ENCODE assay signal across 1 cellular context in the genomic region with DNA sequence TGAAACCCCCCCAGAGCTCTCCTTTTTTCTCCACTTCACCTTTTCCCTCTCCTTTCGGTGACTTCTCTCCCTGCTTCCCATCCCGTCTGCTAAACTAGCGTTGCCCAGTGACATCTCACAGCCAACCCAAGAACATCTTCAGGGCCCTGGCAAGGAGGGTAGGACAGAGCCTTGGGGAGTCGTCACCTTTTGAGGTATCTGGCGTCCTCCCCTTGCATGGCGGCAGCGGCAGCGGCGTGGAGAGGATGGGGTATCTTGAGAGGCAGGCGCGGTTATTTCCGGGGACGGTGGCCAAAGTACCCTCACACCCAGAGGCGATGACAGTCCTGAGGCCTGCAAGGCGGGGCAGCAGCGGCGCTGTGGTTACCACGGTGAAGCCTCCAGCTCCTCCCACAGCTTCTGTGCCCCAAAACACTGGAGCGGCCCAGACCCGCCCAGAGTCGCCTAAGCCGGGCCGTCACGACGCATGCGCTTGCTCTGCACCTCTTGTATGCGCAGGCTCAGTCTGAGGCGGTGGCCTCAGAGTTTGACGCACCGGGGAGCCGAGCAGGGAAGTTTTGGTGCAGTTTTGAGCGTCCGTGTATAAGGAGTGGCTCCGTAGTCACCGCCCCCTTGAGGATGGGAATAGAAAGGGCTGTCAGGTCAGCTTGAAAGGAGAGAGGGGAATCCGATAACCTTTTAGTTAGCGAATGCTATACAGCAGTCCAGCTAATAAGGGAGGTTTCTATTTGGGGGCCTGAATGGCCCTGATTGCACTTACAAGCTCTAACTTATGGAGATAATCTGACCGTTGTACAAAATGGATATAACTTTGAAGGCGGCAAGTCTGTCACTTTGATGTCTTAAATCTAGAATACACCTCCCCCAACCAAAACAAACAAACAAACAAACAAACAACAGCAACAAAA.
TF ChIP-seq lines count a peak whose summit lies in the region.

A gene (minus strand): TSS at position 446 of the 908 bp plus-strand sequence. CDS start 228 bp downstream, at position 218.

TF ChIP-seq in HepG2, 621 proteins besides CTCF, POLR2A, EP300 and RAD21 (continued from another document and continues in another):
- TF ChIP-seq, protein P1, sequence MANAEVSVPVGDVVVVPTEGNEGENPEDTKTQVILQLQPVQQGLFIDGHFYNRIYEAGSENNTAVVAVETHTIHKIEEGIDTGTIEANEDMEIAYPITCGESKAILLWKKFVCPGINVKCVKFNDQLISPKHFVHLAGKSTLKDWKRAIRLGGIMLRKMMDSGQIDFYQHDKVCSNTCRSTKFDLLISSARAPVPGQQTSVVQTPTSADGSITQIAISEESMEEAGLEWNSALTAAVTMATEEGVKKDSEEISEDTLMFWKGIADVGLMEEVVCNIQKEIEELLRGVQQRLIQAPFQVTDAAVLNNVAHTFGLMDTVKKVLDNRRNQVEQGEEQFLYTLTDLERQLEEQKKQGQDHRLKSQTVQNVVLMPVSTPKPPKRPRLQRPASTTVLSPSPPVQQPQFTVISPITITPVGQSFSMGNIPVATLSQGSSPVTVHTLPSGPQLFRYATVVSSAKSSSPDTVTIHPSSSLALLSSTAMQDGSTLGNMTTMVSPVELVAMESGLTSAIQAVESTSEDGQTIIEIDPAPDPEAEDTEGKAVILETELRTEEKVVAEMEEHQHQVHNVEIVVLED (CRISPR knock-in tag; IDR thresholded peaks at IDR 0.05; ENCODE audit: borderline replicate concordance) = peak; percentile 57; the same call in 1 of the 2 replicates
- peak; percentile 45 for TF ChIP-seq TEAD3 (CRISPR knock-in tag; optimal IDR thresholded peaks at IDR 0.05; ENCODE audit: borderline replicate concordance)
- TF ChIP-seq KMT2B (CRISPR knock-in tag; IDR thresholded peaks at IDR 0.05) = peak; percentile 85
- TF ChIP-seq SIN3A (IDR thresholded peaks at IDR 0.05; ENCODE audit: borderline replicate concordance, low read depth, low read length) = peak; percentile 88; the same call in 1 of the 2 replicates
- no peak; the same call in 1 of the 2 replicates for TF ChIP-seq ZFP90 (CRISPR knock-in tag; IDR thresholded peaks at IDR 0.05; ENCODE audit: borderline replicate concordance)
- TF ChIP-seq ZNF550 (CRISPR knock-in tag; IDR thresholded peaks at IDR 0.05; ENCODE audit: borderline replicate concordance) = 0 out of 2 replicates have a peak, but pooled peaks have one; percentile 62
- TF ChIP-seq, protein P2, sequence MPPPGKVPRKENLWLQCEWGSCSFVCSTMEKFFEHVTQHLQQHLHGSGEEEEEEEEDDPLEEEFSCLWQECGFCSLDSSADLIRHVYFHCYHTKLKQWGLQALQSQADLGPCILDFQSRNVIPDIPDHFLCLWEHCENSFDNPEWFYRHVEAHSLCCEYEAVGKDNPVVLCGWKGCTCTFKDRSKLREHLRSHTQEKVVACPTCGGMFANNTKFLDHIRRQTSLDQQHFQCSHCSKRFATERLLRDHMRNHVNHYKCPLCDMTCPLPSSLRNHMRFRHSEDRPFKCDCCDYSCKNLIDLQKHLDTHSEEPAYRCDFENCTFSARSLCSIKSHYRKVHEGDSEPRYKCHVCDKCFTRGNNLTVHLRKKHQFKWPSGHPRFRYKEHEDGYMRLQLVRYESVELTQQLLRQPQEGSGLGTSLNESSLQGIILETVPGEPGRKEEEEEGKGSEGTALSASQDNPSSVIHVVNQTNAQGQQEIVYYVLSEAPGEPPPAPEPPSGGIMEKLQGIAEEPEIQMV (CRISPR knock-in tag; IDR thresholded peaks at IDR 0.05; ENCODE audit: low read depth) = peak; percentile 97
- TF ChIP-seq SP4 (CRISPR knock-in tag; IDR thresholded peaks at IDR 0.05) = 0 out of 2 replicates have a peak, but pooled peaks have one; percentile 33
- TF ChIP-seq POGZ (CRISPR knock-in tag; IDR thresholded peaks at IDR 0.05) = peak; percentile 93
- no peak for TF ChIP-seq ATM (IDR thresholded peaks at IDR 0.05; ENCODE audit: borderline replicate concordance)
- TF ChIP-seq TOPORS (CRISPR knock-in tag; IDR thresholded peaks at IDR 0.05) = no peak
- no peak for TF ChIP-seq ZNF878 (CRISPR knock-in tag; IDR thresholded peaks at IDR 0.05)
- TF ChIP-seq THAP11 (CRISPR knock-in tag; IDR thresholded peaks at IDR 0.05) = peak; percentile 86
- TF ChIP-seq, protein P3, sequence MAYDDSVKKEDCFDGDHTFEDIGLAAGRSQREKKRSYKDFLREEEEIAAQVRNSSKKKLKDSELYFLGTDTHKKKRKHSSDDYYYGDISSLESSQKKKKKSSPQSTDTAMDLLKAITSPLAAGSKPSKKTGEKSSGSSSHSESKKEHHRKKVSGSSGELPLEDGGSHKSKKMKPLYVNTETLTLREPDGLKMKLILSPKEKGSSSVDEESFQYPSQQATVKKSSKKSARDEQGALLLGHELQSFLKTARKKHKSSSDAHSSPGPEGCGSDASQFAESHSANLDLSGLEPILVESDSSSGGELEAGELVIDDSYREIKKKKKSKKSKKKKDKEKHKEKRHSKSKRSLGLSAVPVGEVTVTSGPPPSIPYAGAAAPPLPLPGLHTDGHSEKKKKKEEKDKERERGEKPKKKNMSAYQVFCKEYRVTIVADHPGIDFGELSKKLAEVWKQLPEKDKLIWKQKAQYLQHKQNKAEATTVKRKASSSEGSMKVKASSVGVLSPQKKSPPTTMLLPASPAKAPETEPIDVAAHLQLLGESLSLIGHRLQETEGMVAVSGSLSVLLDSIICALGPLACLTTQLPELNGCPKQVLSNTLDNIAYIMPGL (CRISPR knock-in tag; IDR thresholded peaks at IDR 0.05; ENCODE audit: borderline replicate concordance in 1 of 2, low read depth in 1 of 2) = peak; percentile 69 to 73; a peak in 2 of 4 replicates
- TF ChIP-seq KLF9 (CRISPR knock-in tag; IDR thresholded peaks at IDR 0.05; ENCODE audit: low read depth) = 0 out of 2 replicates have a peak, but pooled peaks have one; percentile 33
- TF ChIP-seq ZNF382 (CRISPR knock-in tag; IDR thresholded peaks at IDR 0.05; ENCODE audit: borderline replicate concordance) = no peak
- TF ChIP-seq, protein P4, sequence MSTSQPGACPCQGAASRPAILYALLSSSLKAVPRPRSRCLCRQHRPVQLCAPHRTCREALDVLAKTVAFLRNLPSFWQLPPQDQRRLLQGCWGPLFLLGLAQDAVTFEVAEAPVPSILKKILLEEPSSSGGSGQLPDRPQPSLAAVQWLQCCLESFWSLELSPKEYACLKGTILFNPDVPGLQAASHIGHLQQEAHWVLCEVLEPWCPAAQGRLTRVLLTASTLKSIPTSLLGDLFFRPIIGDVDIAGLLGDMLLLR (CRISPR knock-in tag; IDR thresholded peaks at IDR 0.05) = peak; percentile 34; the same call in 1 of the 2 replicates
- TF ChIP-seq, protein P5, sequence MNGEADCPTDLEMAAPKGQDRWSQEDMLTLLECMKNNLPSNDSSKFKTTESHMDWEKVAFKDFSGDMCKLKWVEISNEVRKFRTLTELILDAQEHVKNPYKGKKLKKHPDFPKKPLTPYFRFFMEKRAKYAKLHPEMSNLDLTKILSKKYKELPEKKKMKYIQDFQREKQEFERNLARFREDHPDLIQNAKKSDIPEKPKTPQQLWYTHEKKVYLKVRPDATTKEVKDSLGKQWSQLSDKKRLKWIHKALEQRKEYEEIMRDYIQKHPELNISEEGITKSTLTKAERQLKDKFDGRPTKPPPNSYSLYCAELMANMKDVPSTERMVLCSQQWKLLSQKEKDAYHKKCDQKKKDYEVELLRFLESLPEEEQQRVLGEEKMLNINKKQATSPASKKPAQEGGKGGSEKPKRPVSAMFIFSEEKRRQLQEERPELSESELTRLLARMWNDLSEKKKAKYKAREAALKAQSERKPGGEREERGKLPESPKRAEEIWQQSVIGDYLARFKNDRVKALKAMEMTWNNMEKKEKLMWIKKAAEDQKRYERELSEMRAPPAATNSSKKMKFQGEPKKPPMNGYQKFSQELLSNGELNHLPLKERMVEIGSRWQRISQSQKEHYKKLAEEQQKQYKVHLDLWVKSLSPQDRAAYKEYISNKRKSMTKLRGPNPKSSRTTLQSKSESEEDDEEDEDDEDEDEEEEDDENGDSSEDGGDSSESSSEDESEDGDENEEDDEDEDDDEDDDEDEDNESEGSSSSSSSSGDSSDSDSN (CRISPR knock-in tag; IDR thresholded peaks at IDR 0.05) = peak; percentile 82
- TF ChIP-seq, protein P6, sequence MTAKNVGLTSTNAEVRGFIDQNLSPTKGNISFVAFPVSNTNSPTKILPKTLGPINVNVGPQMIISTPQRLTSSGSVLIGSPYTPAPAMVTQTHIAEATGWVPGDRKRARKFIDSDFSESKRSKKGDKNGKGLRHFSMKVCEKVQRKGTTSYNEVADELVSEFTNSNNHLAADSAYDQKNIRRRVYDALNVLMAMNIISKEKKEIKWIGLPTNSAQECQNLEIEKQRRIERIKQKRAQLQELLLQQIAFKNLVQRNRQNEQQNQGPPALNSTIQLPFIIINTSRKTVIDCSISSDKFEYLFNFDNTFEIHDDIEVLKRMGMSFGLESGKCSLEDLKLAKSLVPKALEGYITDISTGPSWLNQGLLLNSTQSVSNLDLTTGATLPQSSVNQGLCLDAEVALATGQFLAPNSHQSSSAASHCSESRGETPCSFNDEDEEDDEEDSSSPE (CRISPR knock-in tag; IDR thresholded peaks at IDR 0.05) = peak; percentile 58; the same call in 1 of the 2 replicates
- peak; percentile 95 for TF ChIP-seq HNRNPLL (IDR thresholded peaks at IDR 0.05; ENCODE audit: low read depth, low read length, poor library complexity, severe bottlenecking)
- peak; percentile 59; the same call in 1 of the 2 replicates for TF ChIP-seq ZNF792 (CRISPR knock-in tag; IDR thresholded peaks at IDR 0.05)
- TF ChIP-seq ZBTB42 (CRISPR knock-in tag; IDR thresholded peaks at IDR 0.05) = no peak
- no peak for TF ChIP-seq ZNF230 (CRISPR knock-in tag; IDR thresholded peaks at IDR 0.05)
- no peak for TF ChIP-seq SAFB2 (CRISPR knock-in tag; IDR thresholded peaks at IDR 0.05; ENCODE audit: borderline replicate concordance, low read depth)
- TF ChIP-seq, protein P7, sequence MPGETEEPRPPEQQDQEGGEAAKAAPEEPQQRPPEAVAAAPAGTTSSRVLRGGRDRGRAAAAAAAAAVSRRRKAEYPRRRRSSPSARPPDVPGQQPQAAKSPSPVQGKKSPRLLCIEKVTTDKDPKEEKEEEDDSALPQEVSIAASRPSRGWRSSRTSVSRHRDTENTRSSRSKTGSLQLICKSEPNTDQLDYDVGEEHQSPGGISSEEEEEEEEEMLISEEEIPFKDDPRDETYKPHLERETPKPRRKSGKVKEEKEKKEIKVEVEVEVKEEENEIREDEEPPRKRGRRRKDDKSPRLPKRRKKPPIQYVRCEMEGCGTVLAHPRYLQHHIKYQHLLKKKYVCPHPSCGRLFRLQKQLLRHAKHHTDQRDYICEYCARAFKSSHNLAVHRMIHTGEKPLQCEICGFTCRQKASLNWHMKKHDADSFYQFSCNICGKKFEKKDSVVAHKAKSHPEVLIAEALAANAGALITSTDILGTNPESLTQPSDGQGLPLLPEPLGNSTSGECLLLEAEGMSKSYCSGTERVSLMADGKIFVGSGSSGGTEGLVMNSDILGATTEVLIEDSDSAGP (CRISPR knock-in tag; IDR thresholded peaks at IDR 0.05; ENCODE audit: borderline replicate concordance) = peak; percentile 76; the same call in 1 of the 2 replicates
- peak; percentile 51 for TF ChIP-seq YY1 (IDR thresholded peaks at IDR 0.05; ENCODE audit: insufficient read depth, insufficient replicate concordance, low read depth, low read length)
- peak; percentile 96 for TF ChIP-seq XRCC5 (optimal IDR thresholded peaks at IDR 0.05; ENCODE audit: low read length)
- peak; percentile 46; the same call in 1 of the 2 replicates for TF ChIP-seq POLR2G (IDR thresholded peaks at IDR 0.05; ENCODE audit: low read depth, low read length)
- TF ChIP-seq ZNF253 (CRISPR knock-in tag; IDR thresholded peaks at IDR 0.05; ENCODE audit: borderline replicate concordance) = no peak
- TF ChIP-seq, protein P8, sequence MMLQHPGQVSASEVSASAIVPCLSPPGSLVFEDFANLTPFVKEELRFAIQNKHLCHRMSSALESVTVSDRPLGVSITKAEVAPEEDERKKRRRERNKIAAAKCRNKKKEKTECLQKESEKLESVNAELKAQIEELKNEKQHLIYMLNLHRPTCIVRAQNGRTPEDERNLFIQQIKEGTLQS (CRISPR knock-in tag; IDR thresholded peaks at IDR 0.05) = no peak
- TF ChIP-seq SMAD9 (CRISPR knock-in tag; IDR thresholded peaks at IDR 0.05) = no peak
- no peak for TF ChIP-seq SOX6 (IDR thresholded peaks at IDR 0.05)
- TF ChIP-seq SOX6 (CRISPR knock-in tag; IDR thresholded peaks at IDR 0.05) = peak; percentile 66
- TF ChIP-seq SRF (IDR thresholded peaks at IDR 0.05; ENCODE audit: low read depth, low read length) = no peak
- TF ChIP-seq ZNF605 (CRISPR knock-in tag; IDR thresholded peaks at IDR 0.05) = peak; percentile 60; the same call in 1 of the 2 replicates
- peak; percentile 89; the same call in 1 of the 2 replicates for TF ChIP-seq MEIS1 (CRISPR knock-in tag; IDR thresholded peaks at IDR 0.05; ENCODE audit: borderline replicate concordance)
- TF ChIP-seq ESRRA (CRISPR knock-in tag; IDR thresholded peaks at IDR 0.05; ENCODE audit: low read depth) = 0 out of 2 replicates have a peak, but pooled peaks have one; percentile 46
- peak; percentile 43; the same call in 1 of the 2 replicates for TF ChIP-seq NAIF1 (CRISPR knock-in tag; IDR thresholded peaks at IDR 0.05; ENCODE audit: borderline replicate concordance)
- TF ChIP-seq FOXC1 (CRISPR knock-in tag; IDR thresholded peaks at IDR 0.05; ENCODE audit: borderline replicate concordance) = peak; percentile 66; the same call in 1 of the 2 replicates
- peak; percentile 89; the same call in 1 of the 2 replicates for TF ChIP-seq ZNF614 (CRISPR knock-in tag; IDR thresholded peaks at IDR 0.05; ENCODE audit: borderline replicate concordance)
- TF ChIP-seq ZMYM4 (CRISPR knock-in tag; IDR thresholded peaks at IDR 0.05) = peak; percentile 97
- TF ChIP-seq ZNF317 (CRISPR knock-in tag; IDR thresholded peaks at IDR 0.05) = peak; percentile 36; the same call in 1 of the 2 replicates
- TF ChIP-seq HNF4A (CRISPR knock-in tag; IDR thresholded peaks at IDR 0.05) = peak; percentile 11; the same call in 1 of the 2 replicates
- TF ChIP-seq RFXAP (CRISPR knock-in tag; IDR thresholded peaks at IDR 0.05; ENCODE audit: borderline replicate concordance) = no peak
- TF ChIP-seq ZNF501 (CRISPR knock-in tag; IDR thresholded peaks at IDR 0.05) = peak; percentile 80; the same call in 1 of the 2 replicates
- TF ChIP-seq, protein P9, sequence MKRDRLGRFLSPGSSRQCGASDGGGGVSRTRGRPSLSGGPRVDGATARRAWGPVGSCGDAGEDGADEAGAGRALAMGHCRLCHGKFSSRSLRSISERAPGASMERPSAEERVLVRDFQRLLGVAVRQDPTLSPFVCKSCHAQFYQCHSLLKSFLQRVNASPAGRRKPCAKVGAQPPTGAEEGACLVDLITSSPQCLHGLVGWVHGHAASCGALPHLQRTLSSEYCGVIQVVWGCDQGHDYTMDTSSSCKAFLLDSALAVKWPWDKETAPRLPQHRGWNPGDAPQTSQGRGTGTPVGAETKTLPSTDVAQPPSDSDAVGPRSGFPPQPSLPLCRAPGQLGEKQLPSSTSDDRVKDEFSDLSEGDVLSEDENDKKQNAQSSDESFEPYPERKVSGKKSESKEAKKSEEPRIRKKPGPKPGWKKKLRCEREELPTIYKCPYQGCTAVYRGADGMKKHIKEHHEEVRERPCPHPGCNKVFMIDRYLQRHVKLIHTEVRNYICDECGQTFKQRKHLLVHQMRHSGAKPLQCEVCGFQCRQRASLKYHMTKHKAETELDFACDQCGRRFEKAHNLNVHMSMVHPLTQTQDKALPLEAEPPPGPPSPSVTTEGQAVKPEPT (CRISPR knock-in tag; IDR thresholded peaks at IDR 0.05; ENCODE audit: low read depth) = 0 out of 2 replicates have a peak, but pooled peaks have one; percentile 23
- peak; percentile 67; the same call in 1 of the 2 replicates for TF ChIP-seq ZNF563 (CRISPR knock-in tag; IDR thresholded peaks at IDR 0.05)
- TF ChIP-seq IRF2 (CRISPR knock-in tag; IDR thresholded peaks at IDR 0.05) = 0 out of 2 replicates have a peak, but pooled peaks have one; percentile 26
- TF ChIP-seq MXI1 (IDR thresholded peaks at IDR 0.05; ENCODE audit: borderline replicate concordance, low read depth, low read length) = peak; percentile 70; the same call in 1 of the 3 replicates
- TF ChIP-seq ZNF44 (CRISPR knock-in tag; IDR thresholded peaks at IDR 0.05) = peak; percentile 13; the same call in 1 of the 2 replicates
